19 cellular contexts compared by ENCODE assay signal in the genomic region with DNA sequence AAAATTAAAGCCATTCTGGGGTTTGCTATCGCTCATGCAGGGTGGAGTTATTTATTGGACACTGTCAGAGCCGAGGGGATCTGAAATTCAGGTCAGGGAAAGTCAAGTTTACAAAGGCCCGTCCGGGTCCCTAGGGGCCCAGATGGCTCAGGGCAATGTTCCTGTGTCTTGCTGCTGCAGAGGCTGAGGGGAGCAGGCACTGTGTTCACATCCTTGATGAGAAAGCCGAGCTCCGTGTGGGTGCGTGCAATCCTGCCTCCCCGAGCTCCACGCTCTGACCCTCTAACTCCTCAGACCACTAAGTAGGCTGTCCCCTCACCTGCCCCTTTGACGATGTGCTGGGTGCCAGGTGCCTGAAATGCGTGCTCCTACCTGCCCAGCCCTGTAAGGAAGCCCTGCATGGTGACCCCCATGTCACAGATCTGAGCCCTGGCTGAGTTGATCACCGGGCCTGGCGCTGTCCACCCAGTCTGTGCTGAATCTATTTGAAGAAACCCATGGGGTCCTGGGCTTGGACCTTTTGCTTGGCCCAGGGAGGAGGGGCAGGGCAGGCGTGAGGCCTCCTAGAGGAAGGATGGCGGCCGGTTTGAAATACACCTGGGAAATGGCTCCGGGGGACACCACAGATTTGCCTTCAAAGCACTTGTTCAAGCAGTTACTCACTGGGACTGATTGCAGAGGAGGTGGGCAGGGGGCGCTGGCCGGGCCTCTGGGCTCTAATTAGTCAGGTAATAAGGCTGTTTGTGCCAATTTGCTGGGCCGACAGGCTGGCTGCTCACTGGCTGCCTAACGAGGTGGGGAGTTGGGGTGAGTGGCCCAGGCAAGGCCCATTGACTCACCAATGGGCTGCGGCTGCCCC.
DNase-seq lines count a peak whose midpoint lies in the region; ATAC-seq and TF ChIP-seq lines count a peak whose summit lies in the region.
"Had no signal": no experiment of that assay in that cellular context is flagged by ENCODE, and none has a peak within 500 bp of the region (broad histone marks: within the 10 kb centered on the region; RNA-seq: fewer than 3 reads in every experiment).

No MANE protein-coding gene starts in this region.

- H3K9me2 ChIP-seq in PC-3 (replicated peaks; ENCODE audit: low read length), result no peaks in the 10 kb centered on the region

- peak; percentile 22 for ATAC-seq in left ventricle myocardium superior
- no peak for ATAC-seq in Right ventricle myocardium inferior
- ATAC-seq in PC-3, result no peak

- H3K9me3 ChIP-seq in iPS-18a (ENCODE audit: control insufficient read depth, low read depth, low read length), result no peaks in the 10 kb centered on the region
- no peaks in the 10 kb centered on the region for H3K9me3 ChIP-seq in PC-3 (ENCODE audit: low read length)
- H3K9me3 ChIP-seq: MG63, prostate gland had no signal

- no peaks in the 10 kb centered on the region for H3F3A ChIP-seq in PC-3 (ENCODE audit: low read length, unreplicated experiment)

- no peak overlapping the region for H3K4me2 ChIP-seq in PC-3 (ENCODE audit: low read length)

- no peaks in the 10 kb centered on the region for H3K36me3 ChIP-seq in iPS-18a (ENCODE audit: control insufficient read depth, low read depth, low read length)
- H3K36me3 ChIP-seq in PC-3 (ENCODE audit: low read depth, low read length), result no peaks in the 10 kb centered on the region
- H3K36me3 ChIP-seq: MG63, prostate gland had no signal

- POLR2A ChIA-PET in PC-3 (lab: Charles Lee; ENCODE audit: unreplicated experiment), result interaction anchor here (0.7 kb wide), 1 partner anchor 15 kb away, joined by 3 read pairs; no protein-coding TSS in a partner anchor
- POLR2A ChIA-PET in RWPE1 (lab: Yijun Ruan, JAX; ENCODE audit: low non-redundant PET), result no interaction called here

- H3K4me3 Mint-ChIP-seq in nephron progenitor cell, result no peak overlapping the region
- H3K4me3 Mint-ChIP-seq: activated CD4-positive, alpha-beta memory T cell treated with anti-CD3 and anti-CD28 coated beads, Interleukin-2, amount 10 ng/mL, durations not matched to agents 7 days and 5 days; CD4-positive, alpha-beta T cell; dendritic cell treated with granulocyte-macrophage colony-stimulating factor and Interleukin-4, amounts not matched to agents 40 ng/mL and 50 ng/mL, for 4 days had no signal

- CTCF ChIA-PET in PC-3 (lab: Charles Lee), result interaction anchor here (0.7 kb wide), 1 partner anchor 68 kb away, joined by 4 read pairs; no protein-coding TSS in a partner anchor
- CTCF ChIA-PET in RWPE1 (lab: Yijun Ruan, JAX), result interaction anchor here (0.6 to 1.0 kb wide), 2 partner anchors 11 to 150 kb away, joined by 3 read pairs; no protein-coding TSS in a partner anchor

- H3K27me3 Mint-ChIP-seq in nephron progenitor cell (ENCODE audit: low read depth, poor library complexity), result peaks cover 66% of the 10 kb centered on the region

- no peaks in the 10 kb centered on the region for H3K36me3 Mint-ChIP-seq in nephron progenitor cell (ENCODE audit: low read depth)

- no peak overlapping the region for H3K27ac Mint-ChIP-seq in nephron progenitor cell
- H3K27ac Mint-ChIP-seq: activated CD4-positive, alpha-beta memory T cell treated with anti-CD3 and anti-CD28 coated beads, Interleukin-2, amount 10 ng/mL, durations not matched to agents 7 days and 5 days; CD4-positive, alpha-beta T cell; dendritic cell treated with granulocyte-macrophage colony-stimulating factor and Interleukin-4, amounts not matched to agents 40 ng/mL and 50 ng/mL, for 4 days; naive B cell had no signal

- H3K4me1 ChIP-seq in iPS-18a (ENCODE audit: control insufficient read depth, low read depth, low read length) (peaks cover 7% of the 10 kb centered on the region), PC-3 (ENCODE audit: insufficient read depth, low read length) (peaks cover 16% of the 10 kb centered on the region)
- H3K4me1 ChIP-seq: foreskin keratinocyte had no signal

- H3K79me2 ChIP-seq in PC-3 (ENCODE audit: low read length), result no peaks in the 10 kb centered on the region

- H3K9ac ChIP-seq in iPS-18a (ENCODE audit: low read length) (no peak overlapping the region), PC-3 (ENCODE audit: low read length) (no peak overlapping the region)
- H3K9ac ChIP-seq: GM23248 had no signal

- no peak overlapping the region for H3K27ac ChIP-seq in iPS-18a (ENCODE audit: low read length)
- no peak overlapping the region for H3K27ac ChIP-seq in PC-3 (ENCODE audit: low read length)
- H3K27ac ChIP-seq in RWPE1, result no peak overlapping the region
- H3K27ac ChIP-seq: epithelial cell of prostate, foreskin keratinocyte, GM23248, prostate gland had no signal

- H3K27me3 ChIP-seq in iPS-18a (ENCODE audit: control insufficient read depth, insufficient read depth, low read length) (peaks cover 8% of the 10 kb centered on the region), PC-3 (ENCODE audit: low read length) (peaks cover 42% of the 10 kb centered on the region)
- H3K27me3 ChIP-seq: foreskin keratinocyte, MG63 had no signal

- intact Hi-C loops in left ventricle myocardium superior (cut with micrococcal nuclease) (no loop called here), Right ventricle myocardium inferior (cut with DNase I) (loop anchor here (5.0 kb wide), 1 partner anchor 205 kb away; the partner anchor contains the start of gene KIF26A), PC-3 (cut with micrococcal nuclease) (no loop called here)

- no TSS peak for BruUV-seq in PC-3 (replicated peaks; lab: Mats Ljungman, UMichigan)

- DNase-seq in left ventricle myocardium superior (no peak), Right ventricle myocardium inferior (ENCODE audit: missing footprints) (no peak), nephron progenitor cell (peak; percentile 59), PC-3 (no peak), RWPE1 (ENCODE audit: low spot score) (no peak), DMS53 (lab: John Stamatoyannopoulos, UW) (no peak), GM20000 (ENCODE audit: low spot score) (no peak)
- DNase-seq: DMS153, foreskin keratinocyte, naive B cell, NCI-H446 had no signal

- TF ChIP-seq CTCF in nephron progenitor cell (IDR thresholded peaks at IDR 0.05), result no peak
- TF ChIP-seq CTCF in PC-3 (conservative IDR thresholded peaks at IDR 0.05; ENCODE audit: low read depth, low read length), result no peak
- no peak for TF ChIP-seq CTCF in RWPE1 (conservative IDR thresholded peaks at IDR 0.05; ENCODE audit: low read depth)
- TF ChIP-seq CTCF in GM20000 (IDR thresholded peaks at IDR 0.05; ENCODE audit: extremely low read depth, missing control alignments), result no peak

- peaks cover 20% of the 10 kb centered on the region for H3K9me3 Mint-ChIP-seq in nephron progenitor cell

- peak overlapping the region; percentile 17 for H3K4me3 ChIP-seq in iPS-18a (ENCODE audit: low read length)
- H3K4me3 ChIP-seq in PC-3 (ENCODE audit: low read length), result no peak overlapping the region
- H3K4me3 ChIP-seq: GM23248, prostate gland had no signal

- H3K4me1 Mint-ChIP-seq in nephron progenitor cell, result peaks cover 13% of the 10 kb centered on the region
- H3K4me1 Mint-ChIP-seq: activated CD4-positive, alpha-beta memory T cell treated with anti-CD3 and anti-CD28 coated beads, Interleukin-2, amount 10 ng/mL, durations not matched to agents 7 days and 5 days had no signal

- H4K20me1 ChIP-seq in PC-3 (ENCODE audit: low read length), result no peaks in the 10 kb centered on the region

- H2AFZ ChIP-seq in PC-3 (ENCODE audit: low read length), result no peak overlapping the region
- H2AFZ ChIP-seq: GM23248 had no signal
